ENCODE assay signal across 37 cellular contexts in genomic region chr4:113433116-113433515, GRCh38.
"Had no signal": no experiment of that assay in that cellular context is flagged by ENCODE, and none has a peak within 500 bp of the region (broad histone marks: within the 10 kb centered on the region; RNA-seq: fewer than 3 reads in every experiment).

No MANE protein-coding gene starts in this region.

- H3K4me1 ChIP-seq: colonic mucosa, thyroid gland had no signal

- H3K27me3 ChIP-seq: cardiac muscle cell, colonic mucosa, neutrophil, ovary, right lobe of liver, thyroid gland, upper lobe of right lung had no signal

- H3K9me3 Mint-ChIP-seq: activated CD4-positive, alpha-beta memory T cell treated with anti-CD3 and anti-CD28 coated beads for 36 hours; activated T-helper 2 cell treated with anti-CD3 and anti-CD28 coated beads, Interferon-gamma antibody, Interleukin-2, Interleukin-4, amounts not matched to agents 10 μg/mL and 5 μg/mL and 100 μg/mL, durations not matched to agents 14 hours and 24 hours and 36 hours had no signal

- H3K27ac Mint-ChIP-seq: activated CD4-positive, alpha-beta memory T cell treated with anti-CD3 and anti-CD28 coated beads for 36 hours; activated CD4-positive, alpha-beta T cell treated with anti-CD3 and anti-CD28 coated beads, Interleukin-2, amount 10 ng/mL, durations not matched to agents 24 days and 14 days; activated naive CD4-positive, alpha-beta T cell treated with anti-CD3 and anti-CD28 coated beads, Interleukin-2, amount 50 U/mL, for 24 hours; activated naive CD8-positive, alpha-beta T cell treated with anti-CD3 and anti-CD28 coated beads, Interleukin-2, amount 50 U/mL, for 24 hours; activated T-helper 2 cell treated with anti-CD3 and anti-CD28 coated beads, Interferon-gamma antibody, Interleukin-2, Interleukin-4, amounts not matched to agents 10 μg/mL and 5 μg/mL and 100 μg/mL, durations not matched to agents 14 hours and 24 hours and 36 hours; mesothelial cell of epicardium; naive B cell; nephron progenitor cell; progenitor cell of endocrine pancreas; stimulated activated memory B cell treated with anti-CD40 and anti-IgM and Interleukin-4, amounts not matched to agents 10 μg/mL and 1 μg/mL and 100 μg/mL, for 72 hours; stimulated activated naive CD8-positive, alpha-beta T cell treated with anti-CD3 and anti-CD28 coated beads, Interleukin-15, amount 100 ng/mL, for 72 hours; T-helper 1 cell treated with Interleukin-12 subunit alpha and Interleukin-12 subunit beta and Interleukin-4 antibody, amounts not matched to agents 30 μg/mL and 1 μg/mL, for 36 hours had no signal

- H3K36me3 ChIP-seq: cardiac muscle cell, colonic mucosa, neutrophil, ovary, right lobe of liver, thyroid gland, upper lobe of right lung, WERI-Rb-1 had no signal

- H3K36me3 Mint-ChIP-seq: activated CD4-positive, alpha-beta memory T cell treated with anti-CD3 and anti-CD28 coated beads for 36 hours; brain; mesothelial cell of epicardium; naive B cell; stimulated activated memory B cell treated with anti-CD40 and anti-IgM and Interleukin-4, amounts not matched to agents 10 μg/mL and 1 μg/mL and 100 μg/mL, for 72 hours had no signal

- DNase-seq: activated CD4-positive, alpha-beta memory T cell treated with anti-CD3 and anti-CD28 coated beads for 36 hours; activated CD4-positive, alpha-beta T cell treated with anti-CD3 and anti-CD28 coated beads, Interleukin-2, amount 10 ng/mL, durations not matched to agents 24 days and 14 days; activated CD8-positive, alpha-beta memory T cell treated with anti-CD3 and anti-CD28 coated beads, Interleukin-2, amount 50 U/mL, for 4 hours; activated naive CD8-positive, alpha-beta T cell treated with anti-CD3 and anti-CD28 coated beads, Interleukin-2, amount 50 U/mL, for 24 hours; activated T-cell treated with anti-CD3 and anti-CD28 coated beads, Interleukin-2, amount 50 U/mL, for 4 hours; cerebellar nuclear complex; colonic mucosa; effector CD8-positive, alpha-beta T cell; erythroblast; foreskin fibroblast; head of caudate nucleus; hippocampal formation; left cardiac atrium; left ventricle myocardium superior; naive B cell; nephron progenitor cell; ovary; right lobe of liver; stimulated activated CD4-positive, alpha-beta T cell treated with anti-CD3 and anti-CD28 coated beads, Interleukin-1b, Interleukin-23, amount 100 ng/mL, for 48 hours; stimulated activated CD4-positive, alpha-beta T cell treated with anti-CD3 and anti-CD28 coated beads, Interleukin-4, amount 100 ng/mL, for 4 hours; stimulated activated CD8-positive, alpha-beta memory T cell treated with anti-CD3 and anti-CD28 coated beads, Interleukin-4, amount 100 ng/mL, for 48 hours; stimulated activated naive CD8-positive, alpha-beta T cell treated with anti-CD3 and anti-CD28 coated beads, Interleukin-15, amount 100 ng/mL, for 72 hours; T-helper 9 cell; thyroid gland; upper lobe of right lung; WERI-Rb-1 had no signal

- H3K9me3 ChIP-seq: colonic mucosa, neutrophil, ovary, right lobe of liver, thyroid gland, upper lobe of right lung had no signal

- H3K4me3 ChIP-seq: cardiac muscle cell, colonic mucosa, ovary, right lobe of liver, skin epidermis, thyroid gland, upper lobe of right lung had no signal

- ATAC-seq: activated CD4-positive, CD25-positive, alpha-beta regulatory T cell treated with anti-CD3 and anti-CD28 coated beads, Interleukin-2, amount 50 U/mL, for 24 hours; activated naive CD8-positive, alpha-beta T cell treated with anti-CD3 and anti-CD28 coated beads, Interleukin-2, amount 50 U/mL, for 24 hours; activated T-cell treated with anti-CD3 and anti-CD28 coated beads, Interleukin-2, amount 50 U/mL, for 4 hours; left ventricle myocardium superior; stimulated activated memory B cell treated with anti-CD40 and anti-IgM and Interleukin-4, amounts not matched to agents 10 μg/mL and 1 μg/mL and 100 μg/mL, for 72 hours; stimulated activated naive CD8-positive, alpha-beta T cell treated with anti-CD3 and anti-CD28 coated beads, Interleukin-15, amount 100 ng/mL, for 72 hours; upper lobe of right lung had no signal

- H3K27ac ChIP-seq: cardiac muscle cell, colonic mucosa, neutrophil, ovary, right lobe of liver, thyroid gland, upper lobe of right lung, WERI-Rb-1 had no signal

- H3K4me3 Mint-ChIP-seq: activated CD4-positive, alpha-beta memory T cell treated with anti-CD3 and anti-CD28 coated beads for 36 hours; activated CD4-positive, alpha-beta T cell treated with anti-CD3 and anti-CD28 coated beads, Interleukin-2, amount 10 ng/mL, durations not matched to agents 24 days and 14 days; activated naive CD4-positive, alpha-beta T cell treated with anti-CD3 and anti-CD28 coated beads, Interleukin-2, amount 50 U/mL, for 24 hours; activated naive CD8-positive, alpha-beta T cell treated with anti-CD3 and anti-CD28 coated beads, Interleukin-2, amount 50 U/mL, for 24 hours; activated T-cell treated with anti-CD3 and anti-CD28 coated beads, Interleukin-2, amount 50 U/mL, for 4 hours; brain; mesothelial cell of epicardium; naive B cell; nephron progenitor cell; stimulated activated memory B cell treated with anti-CD40 and anti-IgM and Interleukin-4, amounts not matched to agents 10 μg/mL and 1 μg/mL and 100 μg/mL, for 72 hours; stimulated activated naive CD8-positive, alpha-beta T cell treated with anti-CD3 and anti-CD28 coated beads, Interleukin-15, amount 100 ng/mL, for 72 hours; T-helper 1 cell treated with Interleukin-12 subunit alpha and Interleukin-12 subunit beta and Interleukin-4 antibody, amounts not matched to agents 30 μg/mL and 1 μg/mL, for 36 hours had no signal

- H3K27me3 Mint-ChIP-seq: progenitor cell of endocrine pancreas had no signal
